Comparison of ENCODE assay signal across 8 cellular contexts in genomic region chr17:68259586-68259985, GRCh38. TPM values are rescaled to one million over a fixed set of nuclear protein-coding genes. Genes with fewer than 3 reads are reported as not detected.
DNase-seq lines count a peak whose midpoint lies in the region; ATAC-seq and TF ChIP-seq lines count a peak whose summit lies in the region.
"Not testable (repeated sequence)": the region's sequence is repeated elsewhere in the genome, so short reads cannot be mapped to it uniquely, and the experiment has no call there.

No MANE protein-coding gene starts in this region.

- not testable (repeated sequence) for ATAC-seq in upper lobe of right lung

- H3K4me1 ChIP-seq in HUES48 (ENCODE audit: control insufficient read depth, insufficient read depth, low read length); NT2/D1 (ENCODE audit: insufficient read depth, insufficient read length); iPS-15b (ENCODE audit: control insufficient read depth, insufficient read depth, low read length): not testable (repeated sequence)
- peaks cover 12% of the 10 kb centered on the region for H3K4me1 ChIP-seq in upper lobe of right lung

- peaks cover 34% of the 10 kb centered on the region for H3K36me3 Mint-ChIP-seq in activated CD4-positive, alpha-beta T cell treated with anti-CD3 and anti-CD28 coated beads, Interleukin-2, amount 10 ng/mL, durations not matched to agents 7 days and 5 days (ENCODE audit: low read depth)
- peaks cover 20% of the 10 kb centered on the region for H3K36me3 Mint-ChIP-seq in brain
- peaks cover 15% of the 10 kb centered on the region for H3K36me3 Mint-ChIP-seq in osteocyte (ENCODE audit: unreplicated experiment)

- intact Hi-C loops in upper lobe of right lung (cut with DNase I) = not testable (repeated sequence)

- peak overlapping the region; percentile 90 for H3K27ac Mint-ChIP-seq in activated CD4-positive, alpha-beta T cell treated with anti-CD3 and anti-CD28 coated beads, Interleukin-2, amount 10 ng/mL, durations not matched to agents 7 days and 5 days
- peak overlapping the region; percentile 7 to 93 (median 86) for H3K27ac Mint-ChIP-seq in brain
- peak overlapping the region; percentile 81 for H3K27ac Mint-ChIP-seq in osteocyte (ENCODE audit: unreplicated experiment)

- not testable (repeated sequence) for H3K27me3 Mint-ChIP-seq in activated CD4-positive, alpha-beta T cell treated with anti-CD3 and anti-CD28 coated beads, Interleukin-2, amount 10 ng/mL, durations not matched to agents 7 days and 5 days; brain; osteocyte (ENCODE audit: unreplicated experiment)

- not testable (repeated sequence) for H3K27ac ChIP-seq in HUES48 (ENCODE audit: low read depth, low read length)
- H3K27ac ChIP-seq in upper lobe of right lung = peak overlapping the region; percentile 80

- H3K9ac ChIP-seq in HUES48 (ENCODE audit: low read depth, low read length); NT2/D1 (ENCODE audit: insufficient read length, low read depth); iPS-15b (ENCODE audit: low read depth, low read length): not testable (repeated sequence)

- H3K36me3 ChIP-seq in HUES48 (ENCODE audit: control insufficient read depth, insufficient read depth, low read length) (peaks cover 21% of the 10 kb centered on the region), NT2/D1 (ENCODE audit: insufficient read depth, insufficient read length, low read length) (peaks cover 22% of the 10 kb centered on the region), iPS-15b (ENCODE audit: control insufficient read depth, insufficient read depth, low read length) (peaks cover 10% of the 10 kb centered on the region), upper lobe of right lung (peaks cover 23% of the 10 kb centered on the region)

- not testable (repeated sequence) for H3K27me3 ChIP-seq in HUES48 (ENCODE audit: control insufficient read depth, insufficient read depth, low read length); NT2/D1 (ENCODE audit: insufficient read depth, insufficient read length); iPS-15b (ENCODE audit: control insufficient read depth, insufficient read depth, low read length); upper lobe of right lung

- CTCF ChIA-PET in activated CD4-positive, alpha-beta T cell treated with anti-CD3 and anti-CD28 coated beads, Interleukin-2, amount 10 ng/mL, durations not matched to agents 7 days and 5 days (lab: Charles Lee) = interaction anchor here (1.0 to 1.5 kb wide), 3 partner anchors 32 to 203 kb away, joined by 3 to 6 read pairs (median 3); no protein-coding TSS in a partner anchor

- TF ChIP-seq CTCF in brain (conservative IDR thresholded peaks at IDR 0.05); osteocyte (IDR thresholded peaks at IDR 0.05); upper lobe of right lung (IDR thresholded peaks at IDR 0.05): not testable (repeated sequence)

- H3K9me3 ChIP-seq in HUES48 (ENCODE audit: control insufficient read depth, insufficient read depth, low read length); NT2/D1 (ENCODE audit: insufficient read depth, low read length); iPS-15b (ENCODE audit: control insufficient read depth, insufficient read depth, low read length); upper lobe of right lung: not testable (repeated sequence)

- H3K4me1 Mint-ChIP-seq in activated CD4-positive, alpha-beta T cell treated with anti-CD3 and anti-CD28 coated beads, Interleukin-2, amount 10 ng/mL, durations not matched to agents 7 days and 5 days = peaks cover 78% of the 10 kb centered on the region
- H3K4me1 Mint-ChIP-seq in brain (peaks cover 53% of the 10 kb centered on the region), osteocyte (ENCODE audit: unreplicated experiment) (peaks cover 21% of the 10 kb centered on the region)

- not testable (repeated sequence) for H3K9me3 Mint-ChIP-seq in activated CD4-positive, alpha-beta T cell treated with anti-CD3 and anti-CD28 coated beads, Interleukin-2, amount 10 ng/mL, durations not matched to agents 7 days and 5 days; brain; osteocyte (ENCODE audit: unreplicated experiment)

- POLR2A ChIA-PET in activated CD4-positive, alpha-beta T cell treated with anti-CD3 and anti-CD28 coated beads, Interleukin-2, amount 10 ng/mL, durations not matched to agents 7 days and 5 days (lab: Charles Lee) = not testable (repeated sequence)

- peak; percentile 23 for DNase-seq in DMS 273 (lab: John Stamatoyannopoulos, UW; ENCODE audit: unreplicated experiment)
- DNase-seq in NT2/D1 (ENCODE audit: low read depth, low spot score); activated CD4-positive, alpha-beta T cell treated with anti-CD3 and anti-CD28 coated beads, Interleukin-2, amount 10 ng/mL, durations not matched to agents 7 days and 5 days; osteocyte (ENCODE audit: extremely low spot score, unreplicated experiment); upper lobe of right lung: not testable (repeated sequence)

- H3K4me3 ChIP-seq in HUES48 (ENCODE audit: low read depth, low read length) (peak overlapping the region; percentile 50), NT2/D1 (ENCODE audit: insufficient read length, low read depth) (peak overlapping the region; percentile 19), iPS-15b (ENCODE audit: low read depth, low read length) (peak overlapping the region; percentile 24), upper lobe of right lung (peak overlapping the region; percentile 21)

- H3K4me3 Mint-ChIP-seq in activated CD4-positive, alpha-beta T cell treated with anti-CD3 and anti-CD28 coated beads, Interleukin-2, amount 10 ng/mL, durations not matched to agents 7 days and 5 days = peak overlapping the region; percentile 64
- peak overlapping the region; percentile 52 to 74 (median 57) for H3K4me3 Mint-ChIP-seq in brain
- H3K4me3 Mint-ChIP-seq in osteocyte (ENCODE audit: unreplicated experiment) = peak overlapping the region; percentile 53

RNA-seq across cellular contexts. Expression of gene AMZ2, which starts 11.7 kb away (rescaled TPM):
- 10 to 100 TPM; 72.5 to 82.3 TPM for total RNA-seq in activated CD4-positive, alpha-beta T cell treated with anti-CD3 and anti-CD28 coated beads, Interleukin-2, amount 10 ng/mL, durations not matched to agents 7 days and 5 days
- 142 TPM for polyA plus RNA-seq in brain (ENCODE audit: insufficient read depth, low read depth, low replicate concordance)
- 66.5 and 69.8 TPM in 2 replicates for total RNA-seq in osteocyte
- 50.5 TPM for total RNA-seq in upper lobe of right lung

RNA-seq across cellular contexts. Expression of gene SLC16A6, which starts 31.3 kb away (rescaled TPM):
- total RNA-seq in activated CD4-positive, alpha-beta T cell treated with anti-CD3 and anti-CD28 coated beads, Interleukin-2, amount 10 ng/mL, durations not matched to agents 7 days and 5 days = 1 to 10 TPM; 5.6 to 6.8 TPM
- 1.5 TPM for polyA plus RNA-seq in brain (ENCODE audit: insufficient read depth, low read depth, low replicate concordance)
- total RNA-seq in osteocyte (2.1 and 2.7 TPM in 2 replicates), upper lobe of right lung (7.5 TPM)

RNA-seq across cellular contexts. Expression of gene ARSG, which starts 31.7 kb away (rescaled TPM):
- total RNA-seq in activated CD4-positive, alpha-beta T cell treated with anti-CD3 and anti-CD28 coated beads, Interleukin-2, amount 10 ng/mL, durations not matched to agents 7 days and 5 days = 10 to 100 TPM; 11.7 to 13.8 TPM
- polyA plus RNA-seq in brain (ENCODE audit: insufficient read depth, low read depth, low replicate concordance) = 5.5 TPM
- total RNA-seq in osteocyte = 8.7 and 8.9 TPM in 2 replicates
- 4.8 TPM for total RNA-seq in upper lobe of right lung
